17 cellular contexts compared by ENCODE assay signal in genomic region chr4:94516999-94517398, GRCh38.
DNase-seq lines count a peak whose midpoint lies in the region; ATAC-seq and TF ChIP-seq lines count a peak whose summit lies in the region.
"Had no signal": no experiment of that assay in that cellular context is flagged by ENCODE, and none has a peak within 500 bp of the region (broad histone marks: within the 10 kb centered on the region; RNA-seq: fewer than 3 reads in every experiment).

No MANE protein-coding gene starts in this region.

- H3K9me3 ChIP-seq in HCT116 (ENCODE audit: control insufficient read depth in 1 of 2, insufficient read depth in 1 of 2, low read depth in 1 of 2, low read length in 2 of 2), result no peaks in the 10 kb centered on the region
- no peaks in the 10 kb centered on the region for H3K9me3 ChIP-seq in psoas muscle
- H3K9me3 ChIP-seq: spleen had no signal

- DNase-seq in HCT116 (ENCODE audit: low read depth, low spot score) (peak; percentile 37), RWPE1 (ENCODE audit: low spot score) (peak; percentile 76), fibroblast of mammary gland (ENCODE audit: low read depth) (peak; percentile 30), psoas muscle (no peak), NCI-H1436 treated with DMSO at 0.1 percent for 48 hours (lab: John Stamatoyannopoulos, UW) (no peak)
- no peak for DNase-seq in activated CD4-positive, alpha-beta T cell treated with anti-CD3 and anti-CD28 coated beads, Interleukin-2, amount 50 U/mL, for 1 hour
- DNase-seq: activated effector memory CD4-positive, alpha-beta T cell treated with Interleukin-2 at 50 U/mL for 16 hours; effector CD8-positive, alpha-beta T cell; mesendoderm; NCI-H1417 treated with DMSO at 0.1 percent for 48 hours; spleen; stimulated activated naive CD4-positive, alpha-beta T cell; WERI-Rb-1 had no signal

- no peaks in the 10 kb centered on the region for H3K36me3 ChIP-seq in HCT116 (ENCODE audit: control insufficient read depth in 1 of 2, insufficient read depth in 2 of 2, low read length in 2 of 2)
- peaks cover 2 to 7% of the 10 kb centered on the region in 2 donors for H3K36me3 ChIP-seq in psoas muscle (ENCODE audit: insufficient read depth in 1 of 2, low read depth in 1 of 2)
- H3K36me3 ChIP-seq: gastroesophageal sphincter, spleen, WERI-Rb-1 had no signal

- H3K4me3 ChIP-seq in HCT116 (replicated peaks in 1 of 2; ENCODE audit: low read depth in 1 of 2, low read length in 2 of 2), result no peak overlapping the region
- no peak overlapping the region for H3K4me3 ChIP-seq in fibroblast of mammary gland (ENCODE audit: control insufficient read depth, low read depth, low read length)
- H3K4me3 ChIP-seq in psoas muscle, result no peak overlapping the region
- H3K4me3 ChIP-seq: gastroesophageal sphincter, GM23338, spleen had no signal

- POLR2A ChIA-PET in HCT116 (lab: Charles Lee) (no interaction called here), RWPE1 (lab: Yijun Ruan, JAX; ENCODE audit: low non-redundant PET) (no interaction called here)

- TF ChIP-seq RAD21 in HCT116 (IDR thresholded peaks at IDR 0.05; ENCODE audit: low read depth), result no peak

- 0 out of 2 replicates have a peak, but pooled peaks cover 3% of the 10 kb centered on the region for H3K9me2 ChIP-seq in HCT116 (ENCODE audit: insufficient read depth)

- no peak for TF ChIP-seq CTCF in HCT116 (IDR thresholded peaks at IDR 0.05 in 2 of 3, conservative IDR thresholded peaks at IDR 0.05 in 1 of 3; ENCODE audit: borderline replicate concordance in 1 of 3, insufficient read depth in 1 of 3, low read depth in 2 of 3, low read length in 2 of 3)
- TF ChIP-seq CTCF in RWPE1 (conservative IDR thresholded peaks at IDR 0.05; ENCODE audit: low read depth), result no peak
- TF ChIP-seq CTCF in fibroblast of mammary gland (conservative IDR thresholded peaks at IDR 0.05; ENCODE audit: control insufficient read depth, insufficient read depth, low read depth, low read length), result no peak
- no peak for TF ChIP-seq CTCF in psoas muscle (IDR thresholded peaks at IDR 0.05)

- peaks cover 61% of the 10 kb centered on the region for H3K79me2 ChIP-seq in HCT116 (ENCODE audit: insufficient read depth, low read length)

- ATAC-seq in HCT116, result peak; percentile 46; the same call in 1 of the 2 replicates
- peak; percentile 27 to 64 (median 46) for ATAC-seq in psoas muscle
- ATAC-seq in HG03571 (IDR thresholded peaks at IDR 0.05; ENCODE audit: unreplicated experiment), result no peak
- ATAC-seq in HG02970 (IDR thresholded peaks at IDR 0.05; ENCODE audit: low FRiP score, unreplicated experiment), result no peak
- ATAC-seq: gastroesophageal sphincter, GM23338 had no signal

- H3K27ac ChIP-seq in HCT116 (ENCODE audit: low read depth, low read length) (no peak overlapping the region), RWPE1 (no peak overlapping the region), psoas muscle (peak overlapping the region; percentile 64)
- H3K27ac ChIP-seq: spleen, WERI-Rb-1 had no signal

- no peaks in the 10 kb centered on the region for H4K20me1 ChIP-seq in HCT116 (ENCODE audit: insufficient read depth)

- H2AFZ ChIP-seq in HCT116 (ENCODE audit: low read depth, low read length, poor library complexity, severe bottlenecking), result no peak overlapping the region
- H2AFZ ChIP-seq: GM23338 had no signal

- H3K9ac ChIP-seq in HCT116 (ENCODE audit: low read length), result no peak overlapping the region

- RAD21 ChIA-PET in HCT116 (lab: Charles Lee; ENCODE audit: low non-redundant PET in 1 of 2, low total read pairs in 2 of 2, uncharacterized antibody in 2 of 2, unreplicated experiment in 2 of 2), result no interaction called here

- WGBS in psoas muscle, 3 donors, result 69 to 85% (median 72%) methylated on average over 5 of the region's 5 CpGs

- peaks cover 29 to 32% of the 10 kb centered on the region in 2 experiments for H3K4me1 ChIP-seq in HCT116 (ENCODE audit: control insufficient read depth in 1 of 2, insufficient read depth in 2 of 2, low read length in 2 of 2)
- H3K4me1 ChIP-seq in psoas muscle, result peaks cover 85% of the 10 kb centered on the region

- no TSS peak for BruUV-seq in HCT116 (replicated peaks; lab: Mats Ljungman, UMichigan)

- intact Hi-C loops in HCT116 (cut with micrococcal nuclease), result no loop called here
- intact Hi-C loops in psoas muscle (cut with DNase I), result no loop called here

- CTCF ChIA-PET in HCT116 (lab: Charles Lee), result no interaction called here
- CTCF ChIA-PET in RWPE1 (lab: Yijun Ruan, JAX), result no interaction called here

- H3K4me2 ChIP-seq in HCT116 (ENCODE audit: low read length), result peak overlapping the region; percentile 35
- H3K4me2 ChIP-seq: GM23338 had no signal

- H3K27me3 ChIP-seq in HCT116 (ENCODE audit: insufficient read depth, low read length) (no peaks in the 10 kb centered on the region), psoas muscle (ENCODE audit: insufficient read depth in 3 of 3, low read length in 2 of 3) (no peaks in the 10 kb centered on the region)
- H3K27me3 ChIP-seq: gastroesophageal sphincter, spleen had no signal

- TF ChIP-seq POLR2A in HCT116 (IDR thresholded peaks at IDR 0.05; ENCODE audit: borderline replicate concordance, extremely low read depth, insufficient read depth, insufficient read length), result no peak

TF ChIP-seq in HCT116, 20 proteins besides CTCF, POLR2A, EP300 and RAD21:
- TF ChIP-seq ZNF274 (IDR thresholded peaks at IDR 0.05; ENCODE audit: low read depth, low read length) (no peak), REST (IDR thresholded peaks at IDR 0.05; ENCODE audit: low read depth) (no peak), EGR1 (IDR thresholded peaks at IDR 0.05; ENCODE audit: low read depth) (no peak), YY1 (IDR thresholded peaks at IDR 0.05; ENCODE audit: extremely low read depth, insufficient replicate concordance, low read depth, low read length) (no peak), SRF (IDR thresholded peaks at IDR 0.05; ENCODE audit: low read depth) (no peak), ATF3 (IDR thresholded peaks at IDR 0.05) (no peak), EZH2 (IDR thresholded peaks at IDR 0.05) (no peak), MAX (IDR thresholded peaks at IDR 0.05) (no peak)

Comparison
In these comparisons a context has a peak if more than half of its experiments do, and no peak if none do; other contexts are left out.
1. ATAC-seq: peak in HCT116 (single experiment) and psoas muscle (4 of 4); none in HG03571 (single experiment) and HG02970 (single experiment).
2. DNase-seq: peak in HCT116 (single experiment), RWPE1 (single experiment) and fibroblast of mammary gland (single experiment); none in psoas muscle (0 of 2), activated CD4-positive, alpha-beta T cell treated with anti-CD3 and anti-CD28 coated beads, Interleukin-2, amount 50 U/mL, for 1 hour (single experiment) and NCI-H1436 treated with DMSO at 0.1 percent for 48 hours (single experiment).